In genomic region chr7:120055300-120055699, GRCh38 we compare ENCODE assay signal across 18 cellular contexts.
DNase-seq lines count a peak whose midpoint lies in the region; TF ChIP-seq lines count a peak whose summit lies in the region.
"Had no signal": no experiment of that assay in that cellular context is flagged by ENCODE, and none has a peak within 500 bp of the region (broad histone marks: within the 10 kb centered on the region; RNA-seq: fewer than 3 reads in every experiment).

No MANE protein-coding gene starts in this region.

- CTCF ChIA-PET in PC-9 (lab: Charles Lee) = no interaction called here

- 87 to 88% methylated on average over 4 of the region's 4 CpGs for whole genome bisulfite sequencing in tibial nerve, 2 donors

- H3K4me1 ChIP-seq in PC-9 (replicated peaks; ENCODE audit: insufficient read depth) (peaks cover 45% of the 10 kb centered on the region), fibroblast of lung (ENCODE audit: control insufficient read depth, extremely low read depth, insufficient read depth, low read length) (peaks cover 11% of the 10 kb centered on the region), tibial nerve (no peaks in the 10 kb centered on the region)

- H3K27ac ChIP-seq in PC-9 (peak overlapping the region; percentile 70), fibroblast of lung (ENCODE audit: insufficient read depth, low read length) (peak overlapping the region; percentile 71), tibial nerve (no peak overlapping the region)

- H4K20me1 ChIP-seq in PC-9 (ENCODE audit: insufficient read depth) (no peaks in the 10 kb centered on the region), fibroblast of lung (ENCODE audit: control insufficient read depth, extremely low read depth, insufficient read depth, low read length) (no peaks in the 10 kb centered on the region)

- no peak for TF ChIP-seq EP300 in tibial nerve (IDR thresholded peaks at IDR 0.05)

- BruUV-seq in PC-9 (replicated peaks; lab: Mats Ljungman, UMichigan) = no TSS peak

- POLR2A ChIA-PET in PC-9 (lab: Charles Lee; ENCODE audit: unreplicated experiment) = no interaction called here

- no peak for TF ChIP-seq POLR2A in tibial nerve (IDR thresholded peaks at IDR 0.05)

- no peaks in the 10 kb centered on the region for H3K9me2 ChIP-seq in PC-9 (ENCODE audit: insufficient read depth)

- H3K36me3 ChIP-seq in PC-9 (ENCODE audit: low read depth) (no peaks in the 10 kb centered on the region; the same call in 1 of the 2 replicates), fibroblast of lung (ENCODE audit: control insufficient read depth, insufficient read depth, low read length) (no peaks in the 10 kb centered on the region), tibial nerve (no peaks in the 10 kb centered on the region)

- no peak overlapping the region for H3K27ac Mint-ChIP-seq in activated CD4-positive, alpha-beta T cell treated with anti-CD3 and anti-CD28 coated beads, Interleukin-2, amount 10 ng/mL, durations not matched to agents 24 days and 14 days
- H3K27ac Mint-ChIP-seq: activated T-helper 2 cell treated with anti-CD3 and anti-CD28 coated beads, Interferon-gamma antibody, Interleukin-2, Interleukin-4, amounts not matched to agents 10 μg/mL and 5 μg/mL and 100 μg/mL, durations not matched to agents 14 hours and 24 hours and 36 hours; brain; CD14-positive monocyte; H9; stimulated activated naive B cell treated with anti-CD40 and anti-IgM and Interleukin-4, amounts not matched to agents 10 μg/mL and 1 μg/mL and 100 μg/mL, for 72 hours; T-helper 17 cell had no signal

- H2AFZ ChIP-seq in PC-9 = no peak overlapping the region
- H2AFZ ChIP-seq in fibroblast of lung (ENCODE audit: low read length) = no peak overlapping the region

- H3K36me3 Mint-ChIP-seq in activated CD4-positive, alpha-beta T cell treated with anti-CD3 and anti-CD28 coated beads, Interleukin-2, amount 10 ng/mL, durations not matched to agents 24 days and 14 days (ENCODE audit: low read depth) = no peaks in the 10 kb centered on the region
- H3K36me3 Mint-ChIP-seq: brain; CD14-positive monocyte; stimulated activated naive B cell treated with anti-CD40 and anti-IgM and Interleukin-4, amounts not matched to agents 10 μg/mL and 1 μg/mL and 100 μg/mL, for 72 hours had no signal

- no peaks in the 10 kb centered on the region for H3K27me3 Mint-ChIP-seq in activated CD4-positive, alpha-beta T cell treated with anti-CD3 and anti-CD28 coated beads, Interleukin-2, amount 10 ng/mL, durations not matched to agents 24 days and 14 days
- H3K27me3 Mint-ChIP-seq: brain; stimulated activated naive B cell treated with anti-CD40 and anti-IgM and Interleukin-4, amounts not matched to agents 10 μg/mL and 1 μg/mL and 100 μg/mL, for 72 hours; T-helper 17 cell had no signal

- intact Hi-C loops in PC-9 (cut with micrococcal nuclease; ENCODE audit: unreplicated experiment) = loop anchor here (1.0 to 10.0 kb wide), 3 partner anchors 120 to 500 kb away; no protein-coding TSS in a partner anchor
- intact Hi-C loops in activated CD4-positive, alpha-beta T cell treated with anti-CD3 and anti-CD28 coated beads, Interleukin-2, amount 10 ng/mL, durations not matched to agents 24 days and 14 days (cut with micrococcal nuclease) = no loop called here

- H3K27me3 ChIP-seq in PC-9 (ENCODE audit: insufficient read depth, low read depth) = no peaks in the 10 kb centered on the region
- no peaks in the 10 kb centered on the region for H3K27me3 ChIP-seq in fibroblast of lung (ENCODE audit: control insufficient read depth, insufficient read depth, low read length)
- no peaks in the 10 kb centered on the region for H3K27me3 ChIP-seq in tibial nerve

- no peaks in the 10 kb centered on the region for H3K79me2 ChIP-seq in PC-9 (ENCODE audit: low read depth)
- no peaks in the 10 kb centered on the region for H3K79me2 ChIP-seq in fibroblast of lung (ENCODE audit: control insufficient read depth, insufficient read depth, low read length)

- H3F3A ChIP-seq in PC-9 (ENCODE audit: insufficient read depth, low read depth) = peaks cover 35% of the 10 kb centered on the region

- no peak overlapping the region for H3K4me3 ChIP-seq in PC-9
- H3K4me3 ChIP-seq in fibroblast of lung (replicated peaks in 1 of 4; ENCODE audit: control extremely low read depth in 1 of 4, insufficient read depth in 1 of 4, low read depth in 3 of 4, low read length in 4 of 4) = no peak overlapping the region
- no peak overlapping the region for H3K4me3 ChIP-seq in tibial nerve

- H3K9me3 ChIP-seq in PC-9 (ENCODE audit: insufficient read depth, low read depth) (peaks cover 14% of the 10 kb centered on the region), fibroblast of lung (ENCODE audit: control insufficient read depth, insufficient read depth, low read depth, low read length) (no peaks in the 10 kb centered on the region), tibial nerve (no peaks in the 10 kb centered on the region)

- no peak for TF ChIP-seq CTCF in PC-9 (conservative IDR thresholded peaks at IDR 0.05)
- TF ChIP-seq CTCF in fibroblast of lung (conservative IDR thresholded peaks at IDR 0.05 in 1 of 2, IDR thresholded peaks at IDR 0.05 in 1 of 2; ENCODE audit: low read depth in 1 of 2, low read length in 2 of 2) = no peak
- TF ChIP-seq CTCF in tibial nerve (IDR thresholded peaks at IDR 0.05) = no peak

- H3K4me3 Mint-ChIP-seq in activated CD4-positive, alpha-beta T cell treated with anti-CD3 and anti-CD28 coated beads, Interleukin-2, amount 10 ng/mL, durations not matched to agents 24 days and 14 days = no peak overlapping the region
- H3K4me3 Mint-ChIP-seq: brain; CD14-positive monocyte; H9; stimulated activated naive B cell treated with anti-CD40 and anti-IgM and Interleukin-4, amounts not matched to agents 10 μg/mL and 1 μg/mL and 100 μg/mL, for 72 hours; T-helper 17 cell had no signal

- DNase-seq in H4 (ENCODE audit: low spot score) = peak; percentile 52
- DNase-seq in PC-9 = peak; percentile 59 to 91
- peak; percentile 51 to 68 for DNase-seq in fibroblast of lung (ENCODE audit: low read depth in 2 of 2)
- peak; percentile 94 for DNase-seq in renal cortical epithelial cell (ENCODE audit: low read depth)
- DNase-seq in central memory CD4-positive, alpha-beta T cell = no peak
- no peak for DNase-seq in DMS153 (lab: John Stamatoyannopoulos, UW)
- no peak for DNase-seq in activated CD4-positive, alpha-beta T cell treated with anti-CD3 and anti-CD28 coated beads, Interleukin-2, amount 10 ng/mL, durations not matched to agents 24 days and 14 days
- DNase-seq in tibial nerve (ENCODE audit: low spot score in 2 of 2) = no peak
- DNase-seq: H9; NCI-H1092 treated with DMSO at 0.1 percent for 48 hours; NCI-H2227 treated with DMSO at 0.1 percent for 48 hours; OCI-M1; stimulated activated CD4-positive, alpha-beta T cell treated with anti-CD3 and anti-CD28 coated beads, Interleukin-4, amount 100 ng/mL, for 24 hours; stimulated activated naive B cell treated with anti-CD40 and anti-IgM and Interleukin-4, amounts not matched to agents 10 μg/mL and 1 μg/mL and 100 μg/mL, for 72 hours; T-helper 17 cell had no signal

- H3K4me1 Mint-ChIP-seq in activated CD4-positive, alpha-beta T cell treated with anti-CD3 and anti-CD28 coated beads, Interleukin-2, amount 10 ng/mL, durations not matched to agents 24 days and 14 days = no peaks in the 10 kb centered on the region
- H3K4me1 Mint-ChIP-seq: CD14-positive monocyte; H9; stimulated activated naive B cell treated with anti-CD40 and anti-IgM and Interleukin-4, amounts not matched to agents 10 μg/mL and 1 μg/mL and 100 μg/mL, for 72 hours; T-helper 17 cell had no signal

- peaks cover 3% of the 10 kb centered on the region for H3K9me3 Mint-ChIP-seq in activated CD4-positive, alpha-beta T cell treated with anti-CD3 and anti-CD28 coated beads, Interleukin-2, amount 10 ng/mL, durations not matched to agents 24 days and 14 days
- H3K9me3 Mint-ChIP-seq: brain, H9 had no signal

- H3K4me2 ChIP-seq in PC-9 (peak overlapping the region; percentile 37), fibroblast of lung (ENCODE audit: extremely low read depth, insufficient read depth, low read length) (no peak overlapping the region)

- no peak overlapping the region for H3K9ac ChIP-seq in fibroblast of lung (ENCODE audit: insufficient read depth, low read length)

Comparison
In these comparisons a context has a peak if more than half of its experiments do, and no peak if none do; other contexts are left out.
1. DNase-seq: peak in H4 (single experiment), PC-9 (2 of 2), fibroblast of lung (2 of 2) and renal cortical epithelial cell (single experiment); none in central memory CD4-positive, alpha-beta T cell (single experiment), DMS153 (single experiment), activated CD4-positive, alpha-beta T cell treated with anti-CD3 and anti-CD28 coated beads, Interleukin-2, amount 10 ng/mL, durations not matched to agents 24 days and 14 days (single experiment) and tibial nerve (0 of 2).
2. H3K27ac ChIP-seq: peak in PC-9 (single experiment) and fibroblast of lung (single experiment); none in tibial nerve (0 of 4).